27 cellular contexts compared by ENCODE assay signal in genomic region chr2:21195326-21195725, GRCh38.
"Had no signal": no experiment of that assay in that cellular context is flagged by ENCODE, and none has a peak within 500 bp of the region (broad histone marks: within the 10 kb centered on the region; RNA-seq: fewer than 3 reads in every experiment).

No MANE protein-coding gene starts in this region.

- H3K4me3 Mint-ChIP-seq: activated CD8-positive, alpha-beta T cell treated with anti-CD3 and anti-CD28 coated beads, Interleukin-2, amount 10 ng/mL, durations not matched to agents 7 days and 5 days; activated naive CD4-positive, alpha-beta T cell treated with anti-CD3 and anti-CD28 coated beads for 36 hours; activated naive CD8-positive, alpha-beta T cell; activated T-helper 17 cell treated with anti-CD3 and anti-CD28 coated beads, Interleukin-2, amount 50 U/mL, for 72 hours; brain; T-helper 17 cell; WTC11 had no signal

- DNase-seq: activated CD4-positive, alpha-beta T cell treated with anti-CD3 and anti-CD28 coated beads for 48 hours; activated CD4-positive, alpha-beta T cell treated with anti-CD3 and anti-CD28 coated beads, Interleukin-2, amount 50 U/mL, for 4 hours; activated CD4-positive, CD25-positive, alpha-beta regulatory T cell treated with anti-CD3 and anti-CD28 coated beads, Interleukin-2, amount 50 U/mL, for 72 hours; activated CD8-positive, alpha-beta T cell treated with anti-CD3 and anti-CD28 coated beads, Interleukin-2, amount 10 ng/mL, durations not matched to agents 7 days and 5 days; activated gamma-delta T cell; activated naive CD4-positive, alpha-beta T cell treated with anti-CD3 and anti-CD28 coated beads for 36 hours; activated T-cell treated with anti-CD3 and anti-CD28 coated beads, Interleukin-2, amount 50 U/mL, for 48 hours; cerebellar nuclear complex; MV-4-11; NCI-H1092 treated with DMSO at 0.1 percent for 48 hours; NCI-H1417 treated with DMSO at 0.1 percent for 48 hours; NCI-H1694; NCI-H2029; NCI-H2107; NCI-H2171 treated with DMSO at 0.1 percent for 48 hours; NCI-H226; NCI-H526 treated with DMSO at 0.1 percent for 48 hours; Peyer's patch; Right ventricle myocardium superior; T-helper 17 cell; T-helper 9 cell had no signal

- ATAC-seq: activated CD8-positive, alpha-beta T cell treated with anti-CD3 and anti-CD28 coated beads, Interleukin-2, amount 10 ng/mL, durations not matched to agents 7 days and 5 days; activated T-helper 17 cell treated with anti-CD3 and anti-CD28 coated beads, Interleukin-2, amount 50 U/mL, for 72 hours; T-helper 17 cell; WTC11 had no signal

- H3K36me3 Mint-ChIP-seq: activated naive CD8-positive, alpha-beta T cell; brain; WTC11 had no signal

- H3K27me3 Mint-ChIP-seq: activated naive CD8-positive, alpha-beta T cell; activated T-helper 17 cell treated with anti-CD3 and anti-CD28 coated beads, Interleukin-2, amount 50 U/mL, for 72 hours; brain had no signal

- H3K9me3 Mint-ChIP-seq: activated T-helper 17 cell treated with anti-CD3 and anti-CD28 coated beads, Interleukin-2, amount 50 U/mL, for 72 hours; WTC11 had no signal

- H3K4me1 Mint-ChIP-seq: activated T-helper 17 cell treated with anti-CD3 and anti-CD28 coated beads, Interleukin-2, amount 50 U/mL, for 72 hours; T-helper 17 cell had no signal

- H3K27ac Mint-ChIP-seq: activated CD8-positive, alpha-beta T cell treated with anti-CD3 and anti-CD28 coated beads, Interleukin-2, amount 10 ng/mL, durations not matched to agents 7 days and 5 days; activated naive CD4-positive, alpha-beta T cell treated with anti-CD3 and anti-CD28 coated beads for 36 hours; activated naive CD8-positive, alpha-beta T cell; activated T-helper 17 cell treated with anti-CD3 and anti-CD28 coated beads, Interleukin-2, amount 50 U/mL, for 72 hours; T-helper 17 cell; WTC11 had no signal

- H3K27ac ChIP-seq: cardiac muscle cell, Peyer's patch, RWPE1 had no signal
